In the genomic region with DNA sequence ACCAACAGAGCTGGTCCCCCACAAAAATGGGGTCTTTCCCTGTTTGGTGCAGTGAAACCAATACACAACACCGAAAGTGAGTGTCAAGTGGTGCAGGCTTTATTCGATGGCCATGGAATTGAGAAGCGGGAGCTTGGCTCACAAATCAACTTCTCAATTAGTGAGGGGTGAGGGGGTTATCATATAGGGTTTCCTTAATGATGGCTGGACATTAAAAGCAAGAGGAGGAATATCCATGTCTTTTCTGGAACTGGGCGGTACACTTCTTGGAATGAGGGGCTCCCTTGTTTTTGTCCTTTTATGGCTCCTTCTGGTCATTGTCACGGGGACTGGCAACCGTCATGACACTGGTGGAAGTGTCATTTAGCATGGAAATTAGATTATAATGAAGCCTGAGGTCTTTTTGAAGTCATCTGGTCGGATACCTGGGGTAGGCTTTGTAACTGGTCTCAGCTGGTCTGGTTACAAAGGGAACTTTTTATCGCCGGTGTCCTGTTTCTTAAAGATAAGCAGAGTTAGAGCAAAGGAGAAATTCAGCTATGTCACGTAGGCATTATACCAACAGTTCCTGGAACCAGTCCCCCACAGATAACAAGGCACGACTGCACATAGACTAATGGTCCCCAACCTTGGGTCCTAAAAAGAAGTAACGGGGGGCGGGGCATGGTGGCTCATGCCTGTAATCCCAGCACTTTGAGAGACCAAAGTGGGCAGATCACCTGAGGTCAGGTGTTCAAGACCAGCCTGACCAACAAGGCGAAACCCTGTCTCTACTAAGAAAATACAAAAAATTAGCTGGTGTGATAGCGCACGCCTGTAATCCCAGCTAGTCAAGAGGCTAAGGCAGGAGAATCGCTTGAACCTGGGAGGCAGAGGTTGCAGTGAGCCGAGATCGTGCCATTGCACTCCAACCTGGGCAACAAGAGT, we compare ENCODE assay signal across 1 cellular context.
TF ChIP-seq lines count a peak whose summit lies in the region.

No MANE protein-coding gene starts in this region.

TF ChIP-seq in K562, 482 proteins besides CTCF, POLR2A, EP300 and RAD21 (continued from another document and continues in another):
- TF ChIP-seq, protein P1, sequence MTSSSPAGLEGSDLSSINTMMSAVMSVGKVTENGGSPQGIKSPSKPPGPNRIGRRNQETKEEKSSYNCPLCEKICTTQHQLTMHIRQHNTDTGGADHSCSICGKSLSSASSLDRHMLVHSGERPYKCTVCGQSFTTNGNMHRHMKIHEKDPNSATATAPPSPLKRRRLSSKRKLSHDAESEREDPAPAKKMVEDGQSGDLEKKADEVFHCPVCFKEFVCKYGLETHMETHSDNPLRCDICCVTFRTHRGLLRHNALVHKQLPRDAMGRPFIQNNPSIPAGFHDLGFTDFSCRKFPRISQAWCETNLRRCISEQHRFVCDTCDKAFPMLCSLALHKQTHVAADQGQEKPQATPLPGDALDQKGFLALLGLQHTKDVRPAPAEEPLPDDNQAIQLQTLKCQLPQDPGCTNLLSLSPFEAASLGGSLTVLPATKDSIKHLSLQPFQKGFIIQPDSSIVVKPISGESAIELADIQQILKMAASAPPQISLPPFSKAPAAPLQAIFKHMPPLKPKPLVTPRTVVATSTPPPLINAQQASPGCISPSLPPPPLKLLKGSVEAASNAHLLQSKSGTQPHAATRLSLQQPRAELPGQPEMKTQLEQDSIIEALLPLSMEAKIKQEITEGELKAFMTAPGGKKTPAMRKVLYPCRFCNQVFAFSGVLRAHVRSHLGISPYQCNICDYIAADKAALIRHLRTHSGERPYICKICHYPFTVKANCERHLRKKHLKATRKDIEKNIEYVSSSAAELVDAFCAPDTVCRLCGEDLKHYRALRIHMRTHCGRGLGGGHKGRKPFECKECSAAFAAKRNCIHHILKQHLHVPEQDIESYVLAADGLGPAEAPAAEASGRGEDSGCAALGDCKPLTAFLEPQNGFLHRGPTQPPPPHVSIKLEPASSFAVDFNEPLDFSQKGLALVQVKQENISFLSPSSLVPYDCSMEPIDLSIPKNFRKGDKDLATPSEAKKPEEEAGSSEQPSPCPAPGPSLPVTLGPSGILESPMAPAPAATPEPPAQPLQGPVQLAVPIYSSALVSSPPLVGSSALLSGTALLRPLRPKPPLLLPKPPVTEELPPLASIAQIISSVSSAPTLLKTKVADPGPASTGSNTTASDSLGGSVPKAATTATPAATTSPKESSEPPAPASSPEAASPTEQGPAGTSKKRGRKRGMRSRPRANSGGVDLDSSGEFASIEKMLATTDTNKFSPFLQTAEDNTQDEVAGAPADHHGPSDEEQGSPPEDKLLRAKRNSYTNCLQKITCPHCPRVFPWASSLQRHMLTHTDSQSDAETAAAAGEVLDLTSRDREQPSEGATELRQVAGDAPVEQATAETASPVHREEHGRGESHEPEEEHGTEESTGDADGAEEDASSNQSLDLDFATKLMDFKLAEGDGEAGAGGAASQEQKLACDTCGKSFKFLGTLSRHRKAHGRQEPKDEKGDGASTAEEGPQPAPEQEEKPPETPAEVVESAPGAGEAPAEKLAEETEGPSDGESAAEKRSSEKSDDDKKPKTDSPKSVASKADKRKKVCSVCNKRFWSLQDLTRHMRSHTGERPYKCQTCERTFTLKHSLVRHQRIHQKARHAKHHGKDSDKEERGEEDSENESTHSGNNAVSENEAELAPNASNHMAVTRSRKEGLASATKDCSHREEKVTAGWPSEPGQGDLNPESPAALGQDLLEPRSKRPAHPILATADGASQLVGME (CRISPR knock-in tag; IDR thresholded peaks at IDR 0.05), result 0 out of 2 replicates have a peak, but pooled peaks have one; percentile 31
- TF ChIP-seq MXI1 (IDR thresholded peaks at IDR 0.05; ENCODE audit: low read depth, low read length) (peak; percentile 48; the same call in 1 of the 2 replicates), TCFL5 (CRISPR knock-in tag; conservative IDR thresholded peaks at IDR 0.05) (peak; percentile 57; the same call in 1 of the 2 replicates), LEF1 (IDR thresholded peaks at IDR 0.05) (peak; percentile 99), HLTF (IDR thresholded peaks at IDR 0.05) (peak; percentile 54; the same call in 1 of the 2 replicates), LARP7 (IDR thresholded peaks at IDR 0.05) (peak; percentile 94), MEIS2 (IDR thresholded peaks at IDR 0.05; ENCODE audit: partially characterized antibody) (peak; percentile 86), NFYB (IDR thresholded peaks at IDR 0.05; ENCODE audit: extremely low read depth, insufficient read length) (no peak), SRSF1 (IDR thresholded peaks at IDR 0.05; ENCODE audit: low read depth, low read length) (no peak), NCOA1 (IDR thresholded peaks at IDR 0.05; ENCODE audit: low read depth) (peak; percentile 96), SP1 (CRISPR knock-in tag; IDR thresholded peaks at IDR 0.05) (peak; percentile 82; the same call in 1 of the 2 replicates), ELF1 (tag; IDR thresholded peaks at IDR 0.05) (peak; percentile 81), ZNF124 (CRISPR knock-in tag; IDR thresholded peaks at IDR 0.05) (no peak), ZNF57 (CRISPR knock-in tag; IDR thresholded peaks at IDR 0.05) (0 out of 2 replicates have a peak, but pooled peaks have one; percentile 47), DPF2 (IDR thresholded peaks at IDR 0.05) (peak; percentile 99), SNRNP70 (optimal IDR thresholded peaks at IDR 0.05; ENCODE audit: low read depth, low read length) (no peak), KAT2B (IDR thresholded peaks at IDR 0.05; ENCODE audit: low read depth, low read length) (no peak), ZNF778 (CRISPR knock-in tag; IDR thresholded peaks at IDR 0.05) (no peak), ZNF644 (tag; IDR thresholded peaks at IDR 0.05; ENCODE audit: low read depth) (peak; percentile 91), ZNF668 (CRISPR knock-in tag; IDR thresholded peaks at IDR 0.05) (peak; percentile 3; the same call in 1 of the 2 replicates), PTRF (tag; IDR thresholded peaks at IDR 0.05) (peak; percentile 73; the same call in 1 of the 2 replicates), ESRRB (CRISPR knock-in tag; IDR thresholded peaks at IDR 0.05; ENCODE audit: borderline replicate concordance) (peak; percentile 58; the same call in 1 of the 2 replicates), NFATC3 (IDR thresholded peaks at IDR 0.05) (no peak), FOXM1 (IDR thresholded peaks at IDR 0.05; ENCODE audit: low read depth) (peak; percentile 94), FOXM1 (CRISPR knock-in tag; IDR thresholded peaks at IDR 0.05; ENCODE audit: low read depth) (no peak), NR4A1 (CRISPR knock-in tag; IDR thresholded peaks at IDR 0.05) (0 out of 2 replicates have a peak, but pooled peaks have one; percentile 85), NR4A1 (tag; IDR thresholded peaks at IDR 0.05) (peak; percentile 95), TARDBP (IDR thresholded peaks at IDR 0.05) (peak; percentile 12), SIN3B (IDR thresholded peaks at IDR 0.05; ENCODE audit: low read depth) (no peak), ATF7 (IDR thresholded peaks at IDR 0.05) (peak; percentile 94), CBX2 (IDR thresholded peaks at IDR 0.05; ENCODE audit: insufficient read depth, low read length, poor library complexity, severe bottlenecking) (no peak), SMAD3 (CRISPR knock-in tag; conservative IDR thresholded peaks at IDR 0.05) (peak; percentile 57; the same call in 1 of the 2 replicates), TCF3 (CRISPR knock-in tag; IDR thresholded peaks at IDR 0.05) (peak; percentile 98), ZNF133 (CRISPR knock-in tag; IDR thresholded peaks at IDR 0.05) (0 out of 2 replicates have a peak, but pooled peaks have one; percentile 67), LCOR (CRISPR knock-in tag; IDR thresholded peaks at IDR 0.05) (peak; percentile 84), ZBTB7A (IDR thresholded peaks at IDR 0.05; ENCODE audit: borderline replicate concordance, control insufficient read depth, low read depth, low read length) (peak; percentile 71; the same call in 1 of the 2 replicates), ZNF764 (CRISPR knock-in tag; IDR thresholded peaks at IDR 0.05; ENCODE audit: low read depth) (peak; percentile 11; the same call in 1 of the 2 replicates)
- TF ChIP-seq, protein P2, sequence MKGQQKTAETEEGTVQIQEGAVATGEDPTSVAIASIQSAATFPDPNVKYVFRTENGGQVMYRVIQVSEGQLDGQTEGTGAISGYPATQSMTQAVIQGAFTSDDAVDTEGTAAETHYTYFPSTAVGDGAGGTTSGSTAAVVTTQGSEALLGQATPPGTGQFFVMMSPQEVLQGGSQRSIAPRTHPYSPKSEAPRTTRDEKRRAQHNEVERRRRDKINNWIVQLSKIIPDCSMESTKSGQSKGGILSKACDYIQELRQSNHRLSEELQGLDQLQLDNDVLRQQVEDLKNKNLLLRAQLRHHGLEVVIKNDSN (CRISPR knock-in tag; IDR thresholded peaks at IDR 0.05), result no peak; the same call in 1 of the 2 replicates
- TF ChIP-seq, protein P3, sequence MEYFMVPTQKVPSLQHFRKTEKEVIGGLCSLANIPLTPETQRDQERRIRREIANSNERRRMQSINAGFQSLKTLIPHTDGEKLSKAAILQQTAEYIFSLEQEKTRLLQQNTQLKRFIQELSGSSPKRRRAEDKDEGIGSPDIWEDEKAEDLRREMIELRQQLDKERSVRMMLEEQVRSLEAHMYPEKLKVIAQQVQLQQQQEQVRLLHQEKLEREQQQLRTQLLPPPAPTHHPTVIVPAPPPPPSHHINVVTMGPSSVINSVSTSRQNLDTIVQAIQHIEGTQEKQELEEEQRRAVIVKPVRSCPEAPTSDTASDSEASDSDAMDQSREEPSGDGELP (CRISPR knock-in tag; IDR thresholded peaks at IDR 0.05; ENCODE audit: borderline replicate concordance), result peak; percentile 96
- TF ChIP-seq, protein P4, sequence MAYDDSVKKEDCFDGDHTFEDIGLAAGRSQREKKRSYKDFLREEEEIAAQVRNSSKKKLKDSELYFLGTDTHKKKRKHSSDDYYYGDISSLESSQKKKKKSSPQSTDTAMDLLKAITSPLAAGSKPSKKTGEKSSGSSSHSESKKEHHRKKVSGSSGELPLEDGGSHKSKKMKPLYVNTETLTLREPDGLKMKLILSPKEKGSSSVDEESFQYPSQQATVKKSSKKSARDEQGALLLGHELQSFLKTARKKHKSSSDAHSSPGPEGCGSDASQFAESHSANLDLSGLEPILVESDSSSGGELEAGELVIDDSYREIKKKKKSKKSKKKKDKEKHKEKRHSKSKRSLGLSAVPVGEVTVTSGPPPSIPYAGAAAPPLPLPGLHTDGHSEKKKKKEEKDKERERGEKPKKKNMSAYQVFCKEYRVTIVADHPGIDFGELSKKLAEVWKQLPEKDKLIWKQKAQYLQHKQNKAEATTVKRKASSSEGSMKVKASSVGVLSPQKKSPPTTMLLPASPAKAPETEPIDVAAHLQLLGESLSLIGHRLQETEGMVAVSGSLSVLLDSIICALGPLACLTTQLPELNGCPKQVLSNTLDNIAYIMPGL (CRISPR knock-in tag; IDR thresholded peaks at IDR 0.05), result 0 out of 2 replicates have a peak, but pooled peaks have one; percentile 14
- TF ChIP-seq, protein P5, sequence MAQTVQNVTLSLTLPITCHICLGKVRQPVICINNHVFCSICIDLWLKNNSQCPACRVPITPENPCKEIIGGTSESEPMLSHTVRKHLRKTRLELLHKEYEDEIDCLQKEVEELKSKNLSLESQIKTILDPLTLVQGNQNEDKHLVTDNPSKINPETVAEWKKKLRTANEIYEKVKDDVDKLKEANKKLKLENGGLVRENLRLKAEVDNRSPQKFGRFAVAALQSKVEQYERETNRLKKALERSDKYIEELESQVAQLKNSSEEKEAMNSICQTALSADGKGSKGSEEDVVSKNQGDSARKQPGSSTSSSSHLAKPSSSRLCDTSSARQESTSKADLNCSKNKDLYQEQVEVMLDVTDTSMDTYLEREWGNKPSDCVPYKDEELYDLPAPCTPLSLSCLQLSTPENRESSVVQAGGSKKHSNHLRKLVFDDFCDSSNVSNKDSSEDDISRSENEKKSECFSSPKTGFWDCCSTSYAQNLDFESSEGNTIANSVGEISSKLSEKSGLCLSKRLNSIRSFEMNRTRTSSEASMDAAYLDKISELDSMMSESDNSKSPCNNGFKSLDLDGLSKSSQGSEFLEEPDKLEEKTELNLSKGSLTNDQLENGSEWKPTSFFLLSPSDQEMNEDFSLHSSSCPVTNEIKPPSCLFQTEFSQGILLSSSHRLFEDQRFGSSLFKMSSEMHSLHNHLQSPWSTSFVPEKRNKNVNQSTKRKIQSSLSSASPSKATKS (CRISPR knock-in tag; IDR thresholded peaks at IDR 0.05), result no peak
- TF ChIP-seq, protein P6, sequence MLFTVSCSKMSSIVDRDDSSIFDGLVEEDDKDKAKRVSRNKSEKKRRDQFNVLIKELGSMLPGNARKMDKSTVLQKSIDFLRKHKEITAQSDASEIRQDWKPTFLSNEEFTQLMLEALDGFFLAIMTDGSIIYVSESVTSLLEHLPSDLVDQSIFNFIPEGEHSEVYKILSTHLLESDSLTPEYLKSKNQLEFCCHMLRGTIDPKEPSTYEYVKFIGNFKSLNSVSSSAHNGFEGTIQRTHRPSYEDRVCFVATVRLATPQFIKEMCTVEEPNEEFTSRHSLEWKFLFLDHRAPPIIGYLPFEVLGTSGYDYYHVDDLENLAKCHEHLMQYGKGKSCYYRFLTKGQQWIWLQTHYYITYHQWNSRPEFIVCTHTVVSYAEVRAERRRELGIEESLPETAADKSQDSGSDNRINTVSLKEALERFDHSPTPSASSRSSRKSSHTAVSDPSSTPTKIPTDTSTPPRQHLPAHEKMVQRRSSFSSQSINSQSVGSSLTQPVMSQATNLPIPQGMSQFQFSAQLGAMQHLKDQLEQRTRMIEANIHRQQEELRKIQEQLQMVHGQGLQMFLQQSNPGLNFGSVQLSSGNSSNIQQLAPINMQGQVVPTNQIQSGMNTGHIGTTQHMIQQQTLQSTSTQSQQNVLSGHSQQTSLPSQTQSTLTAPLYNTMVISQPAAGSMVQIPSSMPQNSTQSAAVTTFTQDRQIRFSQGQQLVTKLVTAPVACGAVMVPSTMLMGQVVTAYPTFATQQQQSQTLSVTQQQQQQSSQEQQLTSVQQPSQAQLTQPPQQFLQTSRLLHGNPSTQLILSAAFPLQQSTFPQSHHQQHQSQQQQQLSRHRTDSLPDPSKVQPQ (CRISPR knock-in tag; IDR thresholded peaks at IDR 0.05; ENCODE audit: borderline replicate concordance), result peak; percentile 26; the same call in 1 of the 2 replicates
- TF ChIP-seq, protein P7, sequence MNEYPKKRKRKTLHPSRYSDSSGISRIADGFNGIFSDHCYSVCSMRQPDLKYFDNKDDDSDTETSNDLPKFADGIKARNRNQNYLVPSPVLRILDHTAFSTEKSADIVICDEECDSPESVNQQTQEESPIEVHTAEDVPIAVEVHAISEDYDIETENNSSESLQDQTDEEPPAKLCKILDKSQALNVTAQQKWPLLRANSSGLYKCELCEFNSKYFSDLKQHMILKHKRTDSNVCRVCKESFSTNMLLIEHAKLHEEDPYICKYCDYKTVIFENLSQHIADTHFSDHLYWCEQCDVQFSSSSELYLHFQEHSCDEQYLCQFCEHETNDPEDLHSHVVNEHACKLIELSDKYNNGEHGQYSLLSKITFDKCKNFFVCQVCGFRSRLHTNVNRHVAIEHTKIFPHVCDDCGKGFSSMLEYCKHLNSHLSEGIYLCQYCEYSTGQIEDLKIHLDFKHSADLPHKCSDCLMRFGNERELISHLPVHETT (CRISPR knock-in tag; conservative IDR thresholded peaks at IDR 0.05 in 1 of 2, IDR thresholded peaks at IDR 0.05 in 1 of 2), result peak in 1 of 2 experiments; percentile 43; a peak in 2 of 4 replicates
